ENCODE assay signal across 7 cellular contexts in genomic region chr3:22471557-22471956, GRCh38.
"Had no signal": no experiment of that assay in that cellular context is flagged by ENCODE, and none has a peak within 500 bp of the region (broad histone marks: within the 10 kb centered on the region; RNA-seq: fewer than 3 reads in every experiment).

No MANE protein-coding gene starts in this region.

- H3K27ac Mint-ChIP-seq: IgD-negative memory B cell had no signal

- H3K27ac ChIP-seq: HL-60 had no signal

- H3K4me3 ChIP-seq: K562 had no signal

- FAIRE-seq: HepG2, HTR-8/SVneo, K562 had no signal

- DNase-seq: IMR-90, KBM-7 had no signal

- H3K4me1 Mint-ChIP-seq: IgD-negative memory B cell had no signal

- ATAC-seq: HepG2, K562 had no signal

- H3K4me3 Mint-ChIP-seq: IgD-negative memory B cell had no signal

- H3K27me3 Mint-ChIP-seq: IgD-negative memory B cell had no signal
